In genomic region chr2:216108967-216109921, GRCh38 we compare ENCODE assay signal across 1 cellular context.
A peak's percentile ranks its signal among the peaks of the same experiment; 100 is the strongest.
TF ChIP-seq lines count a peak whose summit lies in the region.

Gene XRCC5, plus strand, starts transcription at chr2:216109348. Its CDS starts 89 bp downstream, at chr2:216109437.

TF ChIP-seq in HepG2, 621 proteins besides CTCF, POLR2A, EP300 and RAD21 (continued from another document and continues in another):
- TF ChIP-seq PTBP1 (IDR thresholded peaks at IDR 0.05; ENCODE audit: low read depth, low read length, poor library complexity, severe bottlenecking) (no peak), THYN1 (CRISPR knock-in tag; IDR thresholded peaks at IDR 0.05; ENCODE audit: borderline replicate concordance, low read depth) (no peak), SALL2 (CRISPR knock-in tag; IDR thresholded peaks at IDR 0.05) (peak; percentile 94), FOXK1 (CRISPR knock-in tag; IDR thresholded peaks at IDR 0.05; ENCODE audit: borderline replicate concordance, low read depth) (peak; percentile 93), MIER3 (CRISPR knock-in tag; IDR thresholded peaks at IDR 0.05; ENCODE audit: borderline replicate concordance) (peak; percentile 88; the same call in 1 of the 2 replicates), ETV5 (CRISPR knock-in tag; IDR thresholded peaks at IDR 0.05; ENCODE audit: borderline replicate concordance) (peak; percentile 99), SAP130 (CRISPR knock-in tag; IDR thresholded peaks at IDR 0.05; ENCODE audit: low read depth) (peak; percentile 99), JUND (CRISPR knock-in tag; IDR thresholded peaks at IDR 0.05) (no peak; the same call in 1 of the 2 replicates), ZEB1 (IDR thresholded peaks at IDR 0.05; ENCODE audit: insufficient replicate concordance, low read depth) (no peak), YEATS2 (CRISPR knock-in tag; IDR thresholded peaks at IDR 0.05; ENCODE audit: borderline replicate concordance) (peak; percentile 100), ZNF556 (CRISPR knock-in tag; IDR thresholded peaks at IDR 0.05; ENCODE audit: borderline replicate concordance) (peak; percentile 77; the same call in 1 of the 2 replicates), ZNF672 (CRISPR knock-in tag; IDR thresholded peaks at IDR 0.05) (no peak), ZFY (CRISPR knock-in tag; IDR thresholded peaks at IDR 0.05) (peak; percentile 100), ZNF24 (IDR thresholded peaks at IDR 0.05) (no peak), RFX1 (IDR thresholded peaks at IDR 0.05) (no peak), PAXIP1 (CRISPR knock-in tag; conservative IDR thresholded peaks at IDR 0.05) (0 out of 2 replicates have a peak, but pooled peaks have one; percentile 51), HNRNPK (IDR thresholded peaks at IDR 0.05; ENCODE audit: low read depth, low read length, poor library complexity, severe bottlenecking) (peak; percentile 88), REST (IDR thresholded peaks at IDR 0.05; ENCODE audit: borderline replicate concordance in 1 of 2, low read depth in 1 of 2, low read length in 2 of 2) (peak in 1 of 2 experiments; percentile 78; a peak in 1 of 4 replicates), SCMH1 (CRISPR knock-in tag; IDR thresholded peaks at IDR 0.05; ENCODE audit: borderline replicate concordance) (no peak), HOXA9 (CRISPR knock-in tag; IDR thresholded peaks at IDR 0.05; ENCODE audit: borderline replicate concordance) (no peak), KLF13 (CRISPR knock-in tag; IDR thresholded peaks at IDR 0.05) (no peak; the same call in 1 of the 2 replicates), ZXDC (CRISPR knock-in tag; IDR thresholded peaks at IDR 0.05) (0 out of 2 replicates have a peak, but pooled peaks have one; percentile 68), ZNF460 (CRISPR knock-in tag; IDR thresholded peaks at IDR 0.05; ENCODE audit: borderline replicate concordance) (no peak), MTA3 (CRISPR knock-in tag; IDR thresholded peaks at IDR 0.05) (no peak), RFX5 (IDR thresholded peaks at IDR 0.05; ENCODE audit: low read depth, low read length) (peak; percentile 52; the same call in 1 of the 2 replicates), ZBTB46 (CRISPR knock-in tag; IDR thresholded peaks at IDR 0.05; ENCODE audit: borderline replicate concordance) (no peak), ZBTB8A (CRISPR knock-in tag; IDR thresholded peaks at IDR 0.05; ENCODE audit: borderline replicate concordance, low read depth) (no peak), GRHL1 (CRISPR knock-in tag; conservative IDR thresholded peaks at IDR 0.05) (no peak), ZNF577 (CRISPR knock-in tag; IDR thresholded peaks at IDR 0.05; ENCODE audit: borderline replicate concordance, low read depth) (no peak), ZSCAN30 (CRISPR knock-in tag; IDR thresholded peaks at IDR 0.05) (no peak), ZFP41 (CRISPR knock-in tag; IDR thresholded peaks at IDR 0.05; ENCODE audit: borderline replicate concordance) (peak; percentile 98), ISX (CRISPR knock-in tag; conservative IDR thresholded peaks at IDR 0.05) (0 out of 2 replicates have a peak, but pooled peaks have one; percentile 50), KDM1A (CRISPR knock-in tag; IDR thresholded peaks at IDR 0.05) (no peak), ZC3H13 (CRISPR knock-in tag; IDR thresholded peaks at IDR 0.05) (no peak), CHCHD3 (CRISPR knock-in tag; IDR thresholded peaks at IDR 0.05) (0 out of 2 replicates have a peak, but pooled peaks have one; percentile 62), EHMT2 (IDR thresholded peaks at IDR 0.05; ENCODE audit: borderline replicate concordance, low read depth, low read length) (no peak), ZNF235 (CRISPR knock-in tag; IDR thresholded peaks at IDR 0.05; ENCODE audit: borderline replicate concordance) (no peak), HOXD1 (CRISPR knock-in tag; IDR thresholded peaks at IDR 0.05) (peak; percentile 90; the same call in 1 of the 2 replicates)
- TF ChIP-seq, protein P1, sequence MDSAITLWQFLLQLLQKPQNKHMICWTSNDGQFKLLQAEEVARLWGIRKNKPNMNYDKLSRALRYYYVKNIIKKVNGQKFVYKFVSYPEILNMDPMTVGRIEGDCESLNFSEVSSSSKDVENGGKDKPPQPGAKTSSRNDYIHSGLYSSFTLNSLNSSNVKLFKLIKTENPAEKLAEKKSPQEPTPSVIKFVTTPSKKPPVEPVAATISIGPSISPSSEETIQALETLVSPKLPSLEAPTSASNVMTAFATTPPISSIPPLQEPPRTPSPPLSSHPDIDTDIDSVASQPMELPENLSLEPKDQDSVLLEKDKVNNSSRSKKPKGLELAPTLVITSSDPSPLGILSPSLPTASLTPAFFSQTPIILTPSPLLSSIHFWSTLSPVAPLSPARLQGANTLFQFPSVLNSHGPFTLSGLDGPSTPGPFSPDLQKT (CRISPR knock-in tag; IDR thresholded peaks at IDR 0.05; ENCODE audit: borderline replicate concordance), result peak; percentile 96; the same call in 1 of the 2 replicates
- TF ChIP-seq, protein P2, sequence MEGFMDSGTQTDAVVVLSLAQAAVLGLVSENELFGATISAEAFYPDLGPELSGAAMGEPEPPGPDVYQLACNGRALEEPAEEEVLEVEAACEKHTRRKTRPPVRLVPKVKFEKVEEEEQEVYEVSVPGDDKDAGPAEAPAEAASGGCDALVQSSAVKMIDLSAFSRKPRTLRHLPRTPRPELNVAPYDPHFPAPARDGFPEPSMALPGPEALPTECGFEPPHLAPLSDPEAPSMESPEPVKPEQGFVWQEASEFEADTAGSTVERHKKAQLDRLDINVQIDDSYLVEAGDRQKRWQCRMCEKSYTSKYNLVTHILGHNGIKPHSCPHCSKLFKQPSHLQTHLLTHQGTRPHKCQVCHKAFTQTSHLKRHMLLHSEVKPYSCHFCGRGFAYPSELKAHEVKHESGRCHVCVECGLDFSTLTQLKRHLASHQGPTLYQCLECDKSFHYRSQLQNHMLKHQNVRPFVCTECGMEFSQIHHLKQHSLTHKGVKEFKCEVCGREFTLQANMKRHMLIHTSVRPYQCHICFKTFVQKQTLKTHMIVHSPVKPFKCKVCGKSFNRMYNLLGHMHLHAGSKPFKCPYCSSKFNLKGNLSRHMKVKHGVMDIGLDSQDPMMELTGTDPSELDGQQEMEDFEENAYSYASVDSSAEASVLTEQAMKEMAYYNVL (CRISPR knock-in tag; IDR thresholded peaks at IDR 0.05; ENCODE audit: borderline replicate concordance), result peak; percentile 67; the same call in 1 of the 2 replicates
- TF ChIP-seq, protein P3, sequence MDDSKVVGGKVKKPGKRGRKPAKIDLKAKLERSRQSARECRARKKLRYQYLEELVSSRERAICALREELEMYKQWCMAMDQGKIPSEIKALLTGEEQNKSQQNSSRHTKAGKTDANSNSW (CRISPR knock-in tag; IDR thresholded peaks at IDR 0.05; ENCODE audit: borderline replicate concordance), result peak; percentile 78; the same call in 1 of the 2 replicates
- TF ChIP-seq, protein P4, sequence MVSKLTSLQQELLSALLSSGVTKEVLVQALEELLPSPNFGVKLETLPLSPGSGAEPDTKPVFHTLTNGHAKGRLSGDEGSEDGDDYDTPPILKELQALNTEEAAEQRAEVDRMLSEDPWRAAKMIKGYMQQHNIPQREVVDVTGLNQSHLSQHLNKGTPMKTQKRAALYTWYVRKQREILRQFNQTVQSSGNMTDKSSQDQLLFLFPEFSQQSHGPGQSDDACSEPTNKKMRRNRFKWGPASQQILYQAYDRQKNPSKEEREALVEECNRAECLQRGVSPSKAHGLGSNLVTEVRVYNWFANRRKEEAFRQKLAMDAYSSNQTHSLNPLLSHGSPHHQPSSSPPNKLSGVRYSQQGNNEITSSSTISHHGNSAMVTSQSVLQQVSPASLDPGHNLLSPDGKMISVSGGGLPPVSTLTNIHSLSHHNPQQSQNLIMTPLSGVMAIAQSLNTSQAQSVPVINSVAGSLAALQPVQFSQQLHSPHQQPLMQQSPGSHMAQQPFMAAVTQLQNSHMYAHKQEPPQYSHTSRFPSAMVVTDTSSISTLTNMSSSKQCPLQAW (CRISPR knock-in tag; IDR thresholded peaks at IDR 0.05), result peak; percentile 94
- TF ChIP-seq, protein P5, sequence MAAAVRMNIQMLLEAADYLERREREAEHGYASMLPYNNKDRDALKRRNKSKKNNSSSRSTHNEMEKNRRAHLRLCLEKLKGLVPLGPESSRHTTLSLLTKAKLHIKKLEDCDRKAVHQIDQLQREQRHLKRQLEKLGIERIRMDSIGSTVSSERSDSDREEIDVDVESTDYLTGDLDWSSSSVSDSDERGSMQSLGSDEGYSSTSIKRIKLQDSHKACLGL (CRISPR knock-in tag; IDR thresholded peaks at IDR 0.05), result peak; percentile 93
